19 cellular contexts compared by ENCODE assay signal in genomic region chr1:53447413-53447812, GRCh38. TPM values are rescaled to one million over a fixed set of nuclear protein-coding genes. Genes with fewer than 3 reads are reported as not detected.
A peak's percentile ranks its signal among the peaks of the same experiment; 100 is the strongest.
DNase-seq lines count a peak whose midpoint lies in the region; ATAC-seq, FAIRE-seq and TF ChIP-seq lines count a peak whose summit lies in the region.
"Had no signal": no experiment of that assay in that cellular context is flagged by ENCODE, and none has a peak within 500 bp of the region (broad histone marks: within the 10 kb centered on the region; RNA-seq: fewer than 3 reads in every experiment).

No MANE protein-coding gene starts in this region.

- H3K4me1 Mint-ChIP-seq in natural killer cell = no peaks in the 10 kb centered on the region

- H3K27me3 ChIP-seq in HUES48 (ENCODE audit: control insufficient read depth, insufficient read depth, low read length) (no peaks in the 10 kb centered on the region), IMR-90 (ENCODE audit: control insufficient read depth, insufficient read depth, low read length) (no peaks in the 10 kb centered on the region), H1 (replicated peaks in 1 of 4; ENCODE audit: control insufficient read depth in 3 of 4, extremely low read depth in 1 of 4, insufficient read depth in 3 of 4, low read length in 3 of 4) (no peaks in the 10 kb centered on the region)

- no peak for ATAC-seq in IMR-90 (ENCODE audit: low read depth)
- no peak for ATAC-seq in natural killer cell
- ATAC-seq in GM18867 (IDR thresholded peaks at IDR 0.05; ENCODE audit: unreplicated experiment) = no peak

- 0 out of 2 replicates have a peak overlapping the region, but pooled peaks have one; percentile 6 for H3K4ac ChIP-seq in IMR-90 (ENCODE audit: low read depth, low read length)
- H3K4ac ChIP-seq in H1 (replicated peaks; ENCODE audit: insufficient read length, low read depth, low read length) = no peak overlapping the region

- H3K4me2 ChIP-seq in IMR-90 (ENCODE audit: low read depth, low read length) (no peak overlapping the region), H1 (ENCODE audit: insufficient read depth in 1 of 2, low read depth in 2 of 2, low read length in 2 of 2) (no peak overlapping the region; a peak in 1 of 4 replicates)

- no peak overlapping the region for H3K27ac Mint-ChIP-seq in natural killer cell
- H3K27ac Mint-ChIP-seq: CD4-positive, alpha-beta memory T cell had no signal

- TF ChIP-seq EP300 in H1 (IDR thresholded peaks at IDR 0.05; ENCODE audit: borderline replicate concordance in 1 of 2, low read depth in 2 of 2, low read length in 2 of 2) = no peak

- H3K79me1 ChIP-seq in IMR-90 (ENCODE audit: low read depth in 1 of 2, low read length in 2 of 2) = no peaks in the 10 kb centered on the region
- no peaks in the 10 kb centered on the region for H3K79me1 ChIP-seq in H1 (ENCODE audit: low read depth, low read length)

- H3K36me3 ChIP-seq in HUES48 (ENCODE audit: control insufficient read depth, insufficient read depth, low read length) = no peaks in the 10 kb centered on the region
- H3K36me3 ChIP-seq in IMR-90 (ENCODE audit: control insufficient read depth, insufficient read depth, low read length) = no peaks in the 10 kb centered on the region
- no peaks in the 10 kb centered on the region for H3K36me3 ChIP-seq in H1 (ENCODE audit: control insufficient read depth in 2 of 4, insufficient read depth in 4 of 4, low read length in 3 of 4)
- H3K36me3 ChIP-seq: HAP-1 had no signal

- peak overlapping the region; percentile 45; the same call in 1 of the 2 replicates for H2AK5ac ChIP-seq in IMR-90 (ENCODE audit: low read depth, low read length)
- H2AK5ac ChIP-seq in H1 (ENCODE audit: low read depth, low read length) = 0 out of 2 replicates have a peak overlapping the region, but pooled peaks have one; percentile 70

- no peaks in the 10 kb centered on the region for H3K23me2 ChIP-seq in H1 (ENCODE audit: low read depth, low read length)

- TF ChIP-seq CTCF in IMR-90 (conservative IDR thresholded peaks at IDR 0.05; ENCODE audit: low read depth, low read length) (no peak), H1 (IDR thresholded peaks at IDR 0.05; ENCODE audit: control extremely low read depth in 1 of 3, insufficient read depth in 1 of 3, low read depth in 1 of 3, low read length in 3 of 3) (no peak), natural killer cell (IDR thresholded peaks at IDR 0.05) (no peak)

- peaks cover 8 to 30% of the 10 kb centered on the region in 2 donors for H3K27me3 Mint-ChIP-seq in natural killer cell (ENCODE audit: low read depth in 2 of 2)
- H3K27me3 Mint-ChIP-seq: CD4-positive, alpha-beta memory T cell had no signal

- H3K56ac ChIP-seq in IMR-90 (ENCODE audit: extremely low read depth, insufficient read depth, low read length) = no peak overlapping the region
- no peak overlapping the region for H3K56ac ChIP-seq in H1 (replicated peaks; ENCODE audit: insufficient read length, low read depth, low read length)

- no TSS peak for BruUV-seq in IMR-90 (replicated peaks; lab: Mats Ljungman, UMichigan)

- in situ Hi-C loops in IMR-90 (cut with MboI; ENCODE audit: low sequenced_read_pairs) = no loop called here

- H3K36me3 Mint-ChIP-seq in natural killer cell = no peaks in the 10 kb centered on the region
- H3K36me3 Mint-ChIP-seq: CD4-positive, alpha-beta memory T cell had no signal

- H4K91ac ChIP-seq in IMR-90 (ENCODE audit: insufficient read depth, low read depth, low read length) = no peak overlapping the region
- no peak overlapping the region for H4K91ac ChIP-seq in H1 (replicated peaks; ENCODE audit: insufficient read length, low read length)

- H2BK12ac ChIP-seq in H1 (ENCODE audit: low read depth, low read length) = peak overlapping the region; percentile 44; the same call in 1 of the 2 replicates

- no peak overlapping the region for H2AK9ac ChIP-seq in IMR-90 (replicated peaks; ENCODE audit: low read depth, low read length, poor library complexity)

- H3K14ac ChIP-seq in IMR-90 (replicated peaks; ENCODE audit: low read depth, low read length) (no peak overlapping the region), H1 (ENCODE audit: insufficient read length) (no peak overlapping the region)

- DNase-seq in IMR-90 (no peak), H1 (ENCODE audit: low read depth in 1 of 2, low spot score in 2 of 2) (no peak), natural killer cell (no peak), NCI-H1092 treated with DMSO at 0.1 percent for 48 hours (lab: John Stamatoyannopoulos, UW) (no peak), H54 (ENCODE audit: insufficient read length, low spot score) (no peak)
- DNase-seq: C1 segment of cervical spinal cord; CD4-positive, alpha-beta memory T cell; COR-L47; DMS153; DND-41 had no signal

- dilution Hi-C loops in IMR-90 (cut with HindIII; ENCODE audit: low sequenced_read_pairs, unreplicated experiment) = no loop called here

- H3K9me3 ChIP-seq in HUES48 (ENCODE audit: control insufficient read depth, insufficient read depth, low read length) (no peaks in the 10 kb centered on the region; the same call in 1 of the 2 replicates), IMR-90 (ENCODE audit: control insufficient read depth, insufficient read depth, low read length) (no peaks in the 10 kb centered on the region), H1 (ENCODE audit: insufficient read depth in 2 of 2, low read depth in 1 of 2, low read length in 1 of 2) (peaks cover 4 to 7% of the 10 kb centered on the region in 2 experiments; a peak in 2 of 4 replicates)
- H3K9me3 ChIP-seq: HAP-1 had no signal

- H3K23ac ChIP-seq in IMR-90 (ENCODE audit: low read depth, low read length) (no peak overlapping the region), H1 (ENCODE audit: insufficient read length) (no peak overlapping the region)

- H3K4me1 ChIP-seq in HUES48 (ENCODE audit: control insufficient read depth, insufficient read depth, low read length) (peaks cover 34% of the 10 kb centered on the region), IMR-90 (ENCODE audit: control insufficient read depth, insufficient read depth, low read length) (peaks cover 7% of the 10 kb centered on the region), H1 (replicated peaks in 1 of 4; ENCODE audit: control insufficient read depth in 3 of 4, insufficient read depth in 4 of 4, low read length in 3 of 4) (peaks cover 3 to 24% (median 20%) of the 10 kb centered on the region in 4 experiments)

- H3K9me3 Mint-ChIP-seq in natural killer cell = no peaks in the 10 kb centered on the region

- TF ChIP-seq POLR2A in IMR-90 (IDR thresholded peaks at IDR 0.05; ENCODE audit: low read depth, low read length) (no peak), H1 (IDR thresholded peaks at IDR 0.05; ENCODE audit: control extremely low read depth in 1 of 2, low read depth in 2 of 2, low read length in 2 of 2) (no peak), H54 (IDR thresholded peaks at IDR 0.05; ENCODE audit: low read depth, low read length) (no peak)

- H4K5ac ChIP-seq in IMR-90 (ENCODE audit: low read depth, low read length) (peak overlapping the region; percentile 10; the same call in 1 of the 2 replicates), H1 (ENCODE audit: insufficient read length, low read depth, low read length) (no peak overlapping the region)

- H3K27ac ChIP-seq in HUES48 (ENCODE audit: low read depth, low read length) (peak overlapping the region; percentile 92), IMR-90 (ENCODE audit: insufficient read depth, low read length) (no peak overlapping the region), H1 (ENCODE audit: low read depth, low read length) (no peak overlapping the region)

- H2BK20ac ChIP-seq in IMR-90 (ENCODE audit: low read depth, low read length) (peak overlapping the region; percentile 57), H1 (ENCODE audit: low read length) (peak overlapping the region; percentile 91)

- H3K4me3 ChIP-seq in HUES48 (ENCODE audit: low read depth, low read length) = no peak overlapping the region
- H3K4me3 ChIP-seq in IMR-90 (ENCODE audit: insufficient read depth, low read depth, low read length) = no peak overlapping the region
- no peak overlapping the region for H3K4me3 ChIP-seq in H1 (ENCODE audit: extremely low read depth in 1 of 4, insufficient read depth in 2 of 4, low read depth in 3 of 4, low read length in 4 of 4)
- H3K4me3 ChIP-seq: HAP-1 had no signal

- POLR2A ChIA-PET in IMR-90 (lab: Charles Lee; ENCODE audit: unreplicated experiment) (no interaction called here), H1 (lab: Charles Lee; ENCODE audit: partially characterized antibody) (interaction anchor here (1.7 to 2.9 kb wide), 2 partner anchors 16 to 18 kb away, joined by 6 to 34 read pairs; no protein-coding TSS in a partner anchor)

- no peak overlapping the region for H3K4me3 Mint-ChIP-seq in natural killer cell
- H3K4me3 Mint-ChIP-seq: CD4-positive, alpha-beta memory T cell had no signal

- H2BK5ac ChIP-seq in IMR-90 (ENCODE audit: low read depth, low read length, poor library complexity, severe bottlenecking) (no peak overlapping the region), H1 (ENCODE audit: low read depth, low read length) (peak overlapping the region; percentile 89; the same call in 1 of the 2 replicates)

- H3K9ac ChIP-seq in HUES48 (ENCODE audit: low read depth, low read length) (no peak overlapping the region), IMR-90 (ENCODE audit: low read depth, low read length) (no peak overlapping the region), H1 (replicated peaks in 1 of 4; ENCODE audit: extremely low read depth in 1 of 4, low read depth in 3 of 4, low read length in 3 of 4) (no peak overlapping the region)

- peaks cover 7% of the 10 kb centered on the region; the same call in 1 of the 2 replicates for H3K9me1 ChIP-seq in IMR-90 (ENCODE audit: insufficient read depth, low read length)

- no peak overlapping the region for H2AFZ ChIP-seq in IMR-90 (replicated peaks; ENCODE audit: low read length, poor library complexity)
- no peak overlapping the region for H2AFZ ChIP-seq in H1 (ENCODE audit: low read length)

- H2BK15ac ChIP-seq in IMR-90 (ENCODE audit: low read depth, low read length) = peak overlapping the region; percentile 28; the same call in 2 of the 3 replicates
- no peak overlapping the region for H2BK15ac ChIP-seq in H1 (ENCODE audit: low read length)

- H2BK120ac ChIP-seq in IMR-90 (ENCODE audit: low read depth, low read length) = peak overlapping the region; percentile 57; the same call in 1 of the 2 replicates
- peak overlapping the region; percentile 11 for H2BK120ac ChIP-seq in H1 (replicated peaks; ENCODE audit: low read depth, low read length)

- CTCF ChIA-PET in IMR-90 (lab: Yijun Ruan, JAX) (interaction anchor here (0.8 to 1.3 kb wide), 2 partner anchors 11 to 26 kb away, joined by 3 read pairs; no protein-coding TSS in a partner anchor), H1 (lab: Charles Lee; ENCODE audit: partially characterized antibody) (interaction anchor here (0.6 to 14.1 kb wide), 15 partner anchors 9 to 147 kb away, joined by 3 to 248 read pairs (median 4); partner anchors contain the start of gene DMRTB1)

- WGBS in IMR-90 (ENCODE audit: extremely low coverage in 2 of 2, insufficient read length in 1 of 2), 2 experiments = 98% methylated on average over 4 of the region's 4 CpGs; no CpG with 5 or more reads in 1 of the 2 experiments
- WGBS in H1 (ENCODE audit: extremely low coverage in 1 of 2, insufficient coverage in 1 of 2, insufficient read length in 1 of 2, insufficient replicate concordance in 2 of 2, low coverage in 1 of 2, low lambda C conversion rate in 2 of 2, missing lambda C conversion rate in 1 of 2), 2 experiments = 82% methylated on average over 4 of the region's 4 CpGs; no CpG with 5 or more reads in 1 of the 2 experiments

- H3K18ac ChIP-seq in IMR-90 (ENCODE audit: low read depth, low read length) = peak overlapping the region; percentile 52; the same call in 1 of the 2 replicates
- H3K18ac ChIP-seq in H1 (ENCODE audit: extremely low read depth, low read length) = peak overlapping the region; percentile 51

- H4K8ac ChIP-seq in IMR-90 (ENCODE audit: low read depth in 2 of 2, low read length in 2 of 2) = no peak overlapping the region
- no peak overlapping the region for H4K8ac ChIP-seq in H1 (ENCODE audit: extremely low read depth, insufficient read depth, low read length)

- TF ChIP-seq RAD21 in IMR-90 (IDR thresholded peaks at IDR 0.05; ENCODE audit: low read length) = no peak
- TF ChIP-seq RAD21 in H1 (IDR thresholded peaks at IDR 0.05 in 1 of 2, conservative IDR thresholded peaks at IDR 0.05 in 1 of 2; ENCODE audit: low read depth in 2 of 2, low read length in 2 of 2) = no peak

- intact Hi-C loops in IMR-90 (cut with micrococcal nuclease) = no loop called here
- intact Hi-C loops in natural killer cell (cut with micrococcal nuclease) = no loop called here

- H3K79me2 ChIP-seq in H1 (ENCODE audit: control insufficient read depth in 1 of 2, insufficient read depth in 2 of 2, low read length in 2 of 2) = no peaks in the 10 kb centered on the region

- H4K20me1 ChIP-seq in IMR-90 (ENCODE audit: insufficient read depth, low read length) (no peaks in the 10 kb centered on the region), H1 (replicated peaks in 1 of 2; ENCODE audit: control insufficient read depth in 1 of 2, insufficient read depth in 2 of 2, low read length in 2 of 2) (no peaks in the 10 kb centered on the region)

- FAIRE-seq in H1 (lab: Jason Lieb, UNC) = no peak
- FAIRE-seq in H54 (lab: Jason Lieb, UNC) = no peak
- FAIRE-seq: G401.6, GM12892 had no signal

RNA-seq across cellular contexts. Expression of gene DMRTB1, which starts 11.8 kb away (rescaled TPM):
- total RNA-seq in IMR-90 (2012; rRNA removed) (not detected in 2 replicates), natural killer cell (not detected)
- polyA plus RNA-seq in IMR-90 (2012; rRNA removed) (not detected in 2 replicates), H1 (2011; rRNA removed) (0.06 and 0.22 TPM in 2 replicates)
- not detected in 2 replicates for polyA plus RNA-seq in IMR-90 (2012; cell fraction: cytosol; rRNA removed)
- not detected in 2 replicates for polyA plus RNA-seq in IMR-90 (2012; cell fraction: nucleus; rRNA removed; ENCODE audit: low replicate concordance)
- 0.17 and 0.35 TPM in 2 replicates for total RNA-seq in H1 (2021; fragmentation: NEBNext Ultra II Directional; extraction: Animal tissue kit (Norgen Biotek cat#: 25700))
- polyA plus RNA-seq in H1 (2011; cell fraction: cytosol; rRNA removed) = 0.14 TPM
- not detected for polyA plus RNA-seq in H1 (2011; cell fraction: nucleus; rRNA removed)
- polyA plus RNA-seq in H1 (2012, experiment 1 of 2) = 0.11 to 0.15 TPM in 2 of 4 replicates, not detected in the others
- polyA plus RNA-seq in H1 (2012, experiment 2 of 2) = not detected
- 0.49 TPM for polyA plus RNA-seq in H1 (2013, experiment 1 of 2)
- 0.40 TPM for polyA plus RNA-seq in H1 (2013, experiment 2 of 2)
- polyA minus RNA-seq in H1 (2011; rRNA and poly(A)+ RNA removed) = not detected in 2 replicates
- polyA minus RNA-seq in H1 (2011; cell fraction: cytosol; rRNA and poly(A)+ RNA removed) = not detected
- not detected for polyA minus RNA-seq in H1 (2011; cell fraction: nucleus; rRNA and poly(A)+ RNA removed)
- total RNA-seq: A172; A673; CD4-positive, alpha-beta memory T cell; H4 had no signal
- polyA plus RNA-seq: BJ; CD4-positive, alpha-beta memory T cell had no signal
